In the genomic region with DNA sequence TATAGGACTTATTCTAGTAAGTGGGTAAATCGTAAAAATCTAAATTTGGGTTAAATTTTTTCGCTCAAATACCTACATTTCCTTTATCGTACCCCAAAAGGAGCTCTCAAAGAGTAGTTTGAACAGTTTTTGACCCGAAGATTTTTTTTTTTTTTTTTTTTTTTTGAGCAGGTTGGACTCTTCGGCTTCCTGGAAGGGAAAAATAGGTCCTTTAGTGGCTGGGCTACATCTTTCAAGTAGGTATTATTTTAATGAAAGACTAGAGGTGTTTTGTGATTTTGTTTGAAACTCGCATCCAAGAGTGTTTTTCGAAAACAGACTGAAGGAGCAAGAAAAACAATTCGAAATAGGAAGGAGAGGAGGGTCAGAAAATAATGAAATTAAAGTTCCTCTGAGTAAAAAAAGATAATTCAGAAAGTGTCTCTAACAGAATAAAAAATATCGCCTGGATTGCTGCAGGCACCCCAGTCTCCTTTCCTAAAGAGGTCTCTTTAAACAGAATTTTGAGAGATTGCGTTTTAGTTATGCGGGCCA, we compare ENCODE assay signal across 8 cellular contexts. TPM values are rescaled to one million over a fixed set of nuclear protein-coding genes. Genes with fewer than 3 reads are reported as not detected.
DNase-seq lines count a peak whose midpoint lies in the region; ATAC-seq and TF ChIP-seq lines count a peak whose summit lies in the region.

No MANE protein-coding gene starts in this region.

- peak overlapping the region; percentile 85 to 100 for H3K9ac ChIP-seq in duodenal mucosa (ENCODE audit: low read depth in 1 of 2, low read length in 2 of 2)

- H3K27ac ChIP-seq in duodenal mucosa (ENCODE audit: low read depth, low read length): peak overlapping the region; percentile 98

- DNase-seq in GM06990 (ENCODE audit: extremely low read depth, insufficient read length) (no peak), NCI-H345 treated with DMSO at 0.1 percent for 48 hours (lab: John Stamatoyannopoulos, UW; ENCODE audit: unreplicated experiment) (peak; percentile 24), mesenteric fat pad (ENCODE audit: low spot score) (no peak), iPS-NIHi7 (ENCODE audit: extremely low spot score) (no peak)
- DNase-seq in stimulated activated CD4-positive, alpha-beta T cell treated with anti-CD3 and anti-CD28 coated beads, Interleukin-2, amount 100 ng/mL, for 24 hours: no peak

- H3K4me1 ChIP-seq in duodenal mucosa (ENCODE audit: control insufficient read depth in 1 of 2, insufficient read depth in 2 of 2, low read length in 2 of 2): peaks cover 28 to 32% of the 10 kb centered on the region in 2 donors

- ATAC-seq in GM21786 (IDR thresholded peaks at IDR 0.05; ENCODE audit: unreplicated experiment): no peak

- TF ChIP-seq CTCF in GM06990 (IDR thresholded peaks at IDR 0.05; ENCODE audit: insufficient read depth, low read length, poor library complexity, severe bottlenecking) (no peak), nephron (IDR thresholded peaks at IDR 0.05; ENCODE audit: unreplicated experiment in 3 of 3) (no peak)

- H3K9me3 Mint-ChIP-seq in nephron: no peaks in the 10 kb centered on the region

- no peaks in the 10 kb centered on the region for H3K9me3 ChIP-seq in duodenal mucosa (ENCODE audit: control insufficient read depth in 1 of 2, low read length in 2 of 2)

- peaks cover 34% of the 10 kb centered on the region for H3K36me3 Mint-ChIP-seq in nephron (ENCODE audit: low read depth)

- H3K36me3 ChIP-seq in GM06990 (ENCODE audit: control insufficient read depth, insufficient read depth, low read length): no peaks in the 10 kb centered on the region; the same call in none of the 2 replicates
- peaks cover 12 to 25% of the 10 kb centered on the region in 2 donors for H3K36me3 ChIP-seq in duodenal mucosa (ENCODE audit: control insufficient read depth in 1 of 2, insufficient read depth in 2 of 2, low read length in 2 of 2)

- H3K4me3 ChIP-seq in GM06990 (replicated peaks; ENCODE audit: low read depth, low read length) (peak overlapping the region; percentile 70), duodenal mucosa (ENCODE audit: low read depth in 1 of 2, low read length in 2 of 2) (peak overlapping the region; percentile 76 to 87)

- peaks cover 33% of the 10 kb centered on the region for H3K4me1 Mint-ChIP-seq in nephron

- H3K4me3 Mint-ChIP-seq in nephron: peak overlapping the region; percentile 88 to 98 (median 89)

- H3K27ac Mint-ChIP-seq in nephron: peak overlapping the region; percentile 87 to 90 (median 87)

- peaks cover 44% of the 10 kb centered on the region for H3K27me3 Mint-ChIP-seq in nephron (ENCODE audit: low read depth)

- H3K27me3 ChIP-seq in GM06990 (replicated peaks; ENCODE audit: control insufficient read depth, insufficient read depth, low read length) (no peaks in the 10 kb centered on the region), duodenal mucosa (ENCODE audit: control insufficient read depth in 1 of 2, insufficient read depth in 2 of 2, low read length in 2 of 2) (no peaks in the 10 kb centered on the region)

RNA-seq across cellular contexts. Expression of gene CDKN1B, which starts 6.0 kb away (rescaled TPM):
- total RNA-seq in mesenteric fat pad: 28.9 TPM

RNA-seq across cellular contexts. Expression of gene GPR19, which starts 27.2 kb away (rescaled TPM):
- total RNA-seq in mesenteric fat pad: not detected
